Comparison of ENCODE assay signal across 8 cellular contexts in genomic region chr12:49671051-49671765, GRCh38. TPM values are rescaled to one million over a fixed set of nuclear protein-coding genes. Genes with fewer than 3 reads are reported as not detected.
A peak's percentile ranks its signal among the peaks of the same experiment; 100 is the strongest.
DNase-seq lines count a peak whose midpoint lies in the region; ATAC-seq and TF ChIP-seq lines count a peak whose summit lies in the region.

No MANE protein-coding gene starts in this region.

- CTCF ChIA-PET in PC-9 (lab: Charles Lee), result no interaction called here

- H2AFZ ChIP-seq in PC-9, result no peak overlapping the region

- TF ChIP-seq CTCF in ascending aorta (IDR thresholded peaks at IDR 0.05) (no peak), BE2C (IDR thresholded peaks at IDR 0.05; ENCODE audit: low read depth, low read length) (no peak), PC-9 (conservative IDR thresholded peaks at IDR 0.05) (no peak)

- no peaks in the 10 kb centered on the region for H3K9me3 ChIP-seq in BLaER1 treated with 17β-estradiol and CSF1 and Interleukin-3, amounts not matched to agents 10 nM and 100 nM (replicated peaks in 1 of 11)
- H3K9me3 ChIP-seq in ascending aorta, result no peaks in the 10 kb centered on the region
- H3K9me3 ChIP-seq in BE2C, result no peaks in the 10 kb centered on the region
- H3K9me3 ChIP-seq in PC-9 (ENCODE audit: insufficient read depth, low read depth), result no peaks in the 10 kb centered on the region

- H3K27ac ChIP-seq in BLaER1 treated with 17β-estradiol and CSF1 and Interleukin-3, amounts not matched to agents 10 nM and 100 nM, result peak overlapping the region; percentile 45 to 100 (median 82); a peak in 21 of 22 replicates
- H3K27ac ChIP-seq in ascending aorta, result peak overlapping the region; percentile 84 to 97
- H3K27ac ChIP-seq in rectal smooth muscle tissue (ENCODE audit: low read depth, low read length), result peak overlapping the region; percentile 93
- H3K27ac ChIP-seq in PC-9, result no peak overlapping the region

- peaks cover 81 to 99% (median 94%) of the 10 kb centered on the region in 10 experiments for H3K4me1 ChIP-seq in BLaER1 treated with 17β-estradiol and CSF1 and Interleukin-3, amounts not matched to agents 10 nM and 100 nM
- H3K4me1 ChIP-seq in ascending aorta (peaks cover 21 to 43% of the 10 kb centered on the region in 2 donors), rectal smooth muscle tissue (ENCODE audit: control insufficient read depth, insufficient read depth, low read length) (peaks cover 36% of the 10 kb centered on the region), BE2C (peaks cover 18% of the 10 kb centered on the region), PC-9 (replicated peaks; ENCODE audit: insufficient read depth) (no peaks in the 10 kb centered on the region)

- no peak for ATAC-seq in HG03139 (IDR thresholded peaks at IDR 0.05; ENCODE audit: unreplicated experiment)

- H3K4me2 ChIP-seq in BLaER1 treated with 17β-estradiol and CSF1 and Interleukin-3, amounts not matched to agents 10 nM and 100 nM, result peak overlapping the region; percentile 81 to 99 (median 93)
- H3K4me2 ChIP-seq in PC-9, result no peak overlapping the region

- H3K79me2 ChIP-seq in PC-9 (ENCODE audit: low read depth), result no peaks in the 10 kb centered on the region

- H3F3A ChIP-seq in PC-9 (ENCODE audit: insufficient read depth, low read depth), result no peaks in the 10 kb centered on the region

- peak overlapping the region in 6 of 10 experiments; percentile 11 to 35 (median 16); a peak in 9 of 20 replicates for H3K4me3 ChIP-seq in BLaER1 treated with 17β-estradiol and CSF1 and Interleukin-3, amounts not matched to agents 10 nM and 100 nM
- H3K4me3 ChIP-seq in ascending aorta, result no peak overlapping the region
- peak overlapping the region; percentile 10 for H3K4me3 ChIP-seq in rectal smooth muscle tissue (ENCODE audit: low read length)
- no peak overlapping the region for H3K4me3 ChIP-seq in BE2C (ENCODE audit: low read depth, low read length)
- no peak overlapping the region for H3K4me3 ChIP-seq in PC-9

- intact Hi-C loops in ascending aorta (cut with DNase I), result no loop called here
- intact Hi-C loops in PC-9 (cut with micrococcal nuclease; ENCODE audit: unreplicated experiment), result no loop called here

- DNase-seq in T follicular helper cell (ENCODE audit: low read depth) (peak; percentile 57), ascending aorta (ENCODE audit: low spot score in 2 of 2) (no peak), BE2C (no peak), PC-9 (no peak), NCI-H1105 (lab: John Stamatoyannopoulos, UW) (no peak)

- H3K9ac ChIP-seq in BLaER1 treated with 17β-estradiol and CSF1 and Interleukin-3, amounts not matched to agents 10 nM and 100 nM, result peak overlapping the region; percentile 18 to 83 (median 62); a peak in 21 of 22 replicates
- no peak overlapping the region for H3K9ac ChIP-seq in rectal smooth muscle tissue (ENCODE audit: low read length)

- BruUV-seq in PC-9 (replicated peaks; lab: Mats Ljungman, UMichigan), result no TSS peak

- POLR2A ChIA-PET in PC-9 (lab: Charles Lee; ENCODE audit: unreplicated experiment), result interaction anchor here (0.7 kb wide), 1 partner anchor 148 kb away, joined by 5 read pairs; no protein-coding TSS in a partner anchor

- no peaks in the 10 kb centered on the region for H3K27me3 ChIP-seq in BLaER1 treated with 17β-estradiol and CSF1 and Interleukin-3, amounts not matched to agents 10 nM and 100 nM
- no peaks in the 10 kb centered on the region for H3K27me3 ChIP-seq in ascending aorta
- H3K27me3 ChIP-seq in rectal smooth muscle tissue (ENCODE audit: control insufficient read depth, insufficient read depth, low read length), result no peaks in the 10 kb centered on the region
- H3K27me3 ChIP-seq in BE2C, result no peaks in the 10 kb centered on the region
- H3K27me3 ChIP-seq in PC-9 (ENCODE audit: insufficient read depth, low read depth), result no peaks in the 10 kb centered on the region

- H3K9me2 ChIP-seq in PC-9 (ENCODE audit: insufficient read depth), result no peaks in the 10 kb centered on the region

- H4K20me1 ChIP-seq in BLaER1 treated with 17β-estradiol and CSF1 and Interleukin-3, amounts not matched to agents 10 nM and 100 nM, result peaks cover 0 to 15% (median 0%) of the 10 kb centered on the region in 11 experiments; a peak in 2 of 22 replicates
- no peaks in the 10 kb centered on the region for H4K20me1 ChIP-seq in PC-9 (ENCODE audit: insufficient read depth)

- H3K36me3 ChIP-seq in BLaER1 treated with 17β-estradiol and CSF1 and Interleukin-3, amounts not matched to agents 10 nM and 100 nM, result peaks cover 0 to 6% (median 0%) of the 10 kb centered on the region in 11 experiments; a peak in 1 of 22 replicates
- no peaks in the 10 kb centered on the region for H3K36me3 ChIP-seq in ascending aorta
- H3K36me3 ChIP-seq in rectal smooth muscle tissue (ENCODE audit: control insufficient read depth, insufficient read depth, low read length), result no peaks in the 10 kb centered on the region
- H3K36me3 ChIP-seq in BE2C, result no peaks in the 10 kb centered on the region
- H3K36me3 ChIP-seq in PC-9 (ENCODE audit: low read depth), result no peaks in the 10 kb centered on the region

RNA-seq across cellular contexts. Expression of gene FMNL3, which starts 36.0 kb away (rescaled TPM):
- total RNA-seq in ascending aorta (30.4 TPM), PC-9 (2021) (5.6 and 6.5 TPM in 2 replicates)
- polyA plus RNA-seq in BE2C (2012; ENCODE audit: insufficient read depth, insufficient read length, low read depth), result 7.4 TPM

RNA-seq across cellular contexts. Expression of gene PRPF40B, which starts 47.8 kb away (rescaled TPM):
- 9.5 TPM for total RNA-seq in ascending aorta
- polyA plus RNA-seq in BE2C (2012; ENCODE audit: insufficient read depth, insufficient read length, low read depth), result 32.2 TPM
- 27.5 and 28.9 TPM in 2 replicates for total RNA-seq in PC-9 (2021)

Comparison
In these comparisons a context has a peak if more than half of its experiments do, and no peak if none do; other contexts are left out.
1. H3K4me3 ChIP-seq: peak in BLaER1 treated with 17β-estradiol and CSF1 and Interleukin-3, amounts not matched to agents 10 nM and 100 nM (6 of 10) and rectal smooth muscle tissue (single experiment); none in ascending aorta (0 of 2), BE2C (single experiment) and PC-9 (single experiment).